31 cellular contexts compared by ENCODE assay signal in genomic region chr20:58071500-58071804, GRCh38.
"Had no signal": no experiment of that assay in that cellular context is flagged by ENCODE, and none has a peak within 500 bp of the region (broad histone marks: within the 10 kb centered on the region; RNA-seq: fewer than 3 reads in every experiment).

No MANE protein-coding gene starts in this region.

- H2AFZ ChIP-seq: PC-9 had no signal

- H3K27me3 ChIP-seq: cardiac muscle cell had no signal

- DNase-seq: activated CD4-positive, alpha-beta T cell treated with anti-CD3 and anti-CD28 coated beads, Interleukin-2, amount 10 ng/mL, durations not matched to agents 24 days and 14 days; activated CD4-positive, alpha-beta T cell treated with anti-CD3 and anti-CD28 coated beads, Interleukin-2, amount 50 U/mL, for 4 hours; activated CD8-positive, alpha-beta memory T cell treated with anti-CD3 and anti-CD28 coated beads, Interleukin-2, amount 50 U/mL, for 48 hours; activated effector memory CD4-positive, alpha-beta T cell treated with Interleukin-2 at 50 U/mL for 16 hours; activated naive CD4-positive, alpha-beta T cell treated with anti-CD3 and anti-CD28 coated beads, Interleukin-2, amount 50 U/mL, for 16 hours; activated naive CD8-positive, alpha-beta T cell treated with anti-CD3 and anti-CD28 coated beads for 36 hours; activated T-cell treated with anti-CD3 and anti-CD28 coated beads, Interleukin-2, amount 50 U/mL, for 48 hours; amniotic stem cell; aorta; Karpas-422; NCI-H1105; NCI-H1417 treated with DMSO at 0.1 percent for 48 hours; NCI-H187 treated with DMSO at 0.1 percent for 48 hours; NCI-H2171 treated with DMSO at 0.1 percent for 48 hours; NCI-H2227 treated with DMSO at 0.1 percent for 48 hours; NCI-H446; NCI-H510A treated with DMSO at 0.1 percent for 48 hours; NCI-H774; PC-9; SIG-M5; SW 1271; T-helper 1 cell; T-helper 2 cell; T-helper 9 cell; WERI-Rb-1 had no signal

- H3K4me3 ChIP-seq: cardiac muscle cell, PC-9 had no signal

- ATAC-seq: activated CD8-positive, alpha-beta T cell treated with anti-CD3 and anti-CD28 coated beads, Interleukin-2, amount 10 ng/mL, durations not matched to agents 7 days and 5 days; Right ventricle myocardium inferior had no signal

- H3K9me3 Mint-ChIP-seq: activated CD4-positive, alpha-beta T cell treated with anti-CD3 and anti-CD28 coated beads, Interleukin-2, amount 10 ng/mL, durations not matched to agents 24 days and 14 days; activated naive CD8-positive, alpha-beta T cell treated with anti-CD3 and anti-CD28 coated beads for 36 hours; central memory CD8-positive, alpha-beta T cell had no signal

- H3K27ac Mint-ChIP-seq: activated CD4-positive, alpha-beta T cell treated with anti-CD3 and anti-CD28 coated beads, Interleukin-2, amount 10 ng/mL, durations not matched to agents 24 days and 14 days; activated CD8-positive, alpha-beta T cell treated with anti-CD3 and anti-CD28 coated beads, Interleukin-2, amount 10 ng/mL, durations not matched to agents 7 days and 5 days; activated naive CD8-positive, alpha-beta T cell treated with anti-CD3 and anti-CD28 coated beads for 36 hours had no signal

- H3K4me3 Mint-ChIP-seq: activated CD4-positive, alpha-beta T cell treated with anti-CD3 and anti-CD28 coated beads, Interleukin-2, amount 10 ng/mL, durations not matched to agents 24 days and 14 days; activated CD8-positive, alpha-beta T cell treated with anti-CD3 and anti-CD28 coated beads, Interleukin-2, amount 10 ng/mL, durations not matched to agents 7 days and 5 days; activated naive CD8-positive, alpha-beta T cell treated with anti-CD3 and anti-CD28 coated beads for 36 hours; central memory CD8-positive, alpha-beta T cell had no signal

- H3K36me3 ChIP-seq: cardiac muscle cell, WERI-Rb-1 had no signal

- H3K4me2 ChIP-seq: PC-9 had no signal

- FAIRE-seq: RCC 7860 had no signal

- H3K36me3 Mint-ChIP-seq: activated naive CD8-positive, alpha-beta T cell treated with anti-CD3 and anti-CD28 coated beads for 36 hours had no signal

- H3K27me3 Mint-ChIP-seq: activated CD4-positive, alpha-beta T cell treated with anti-CD3 and anti-CD28 coated beads, Interleukin-2, amount 10 ng/mL, durations not matched to agents 24 days and 14 days had no signal

- H3K27ac ChIP-seq: cardiac muscle cell, PC-9, RWPE1, WERI-Rb-1 had no signal
